ENCODE assay signal across 8 cellular contexts in genomic region chr9:113593682-113594281, GRCh38.
DNase-seq lines count a peak whose midpoint lies in the region; ATAC-seq and TF ChIP-seq lines count a peak whose summit lies in the region.

No MANE protein-coding gene starts in this region.

- TF ChIP-seq EP300 in upper lobe of left lung (IDR thresholded peaks at IDR 0.05) = peak in 1 of 4 donors; percentile 33

- DNase-seq in ACHN (peak; percentile 97), SKM-1 (lab: John Stamatoyannopoulos, UW; ENCODE audit: unreplicated experiment) (peak; percentile 37), upper lobe of left lung (peak; percentile 71 to 88), KG1 (lab: John Stamatoyannopoulos, UW) (no peak)

- H3K4me1 ChIP-seq in esophagus (ENCODE audit: control insufficient read depth in 2 of 2, insufficient read depth in 2 of 2, low read length in 1 of 2) (peaks cover 7 to 8% of the 10 kb centered on the region in 2 donors), mesodermal cell (ENCODE audit: control insufficient read depth, insufficient read depth, low read length, poor library complexity, severe bottlenecking) (peaks cover 44% of the 10 kb centered on the region), upper lobe of left lung (peaks cover 57 to 90% (median 73%) of the 10 kb centered on the region in 4 donors)

- ATAC-seq in GM18868 (IDR thresholded peaks at IDR 0.05; ENCODE audit: unreplicated experiment) (peak; percentile 80), HG03175 (IDR thresholded peaks at IDR 0.05; ENCODE audit: unreplicated experiment) (peak; percentile 80), upper lobe of left lung (ENCODE audit: low FRiP score in 2 of 2) (peak; percentile 88 to 93)

- H3K36me3 ChIP-seq in esophagus (ENCODE audit: control insufficient read depth in 2 of 2, insufficient read depth in 2 of 2, low read length in 1 of 2) = peaks cover 3 to 16% of the 10 kb centered on the region in 2 donors
- peaks cover 42% of the 10 kb centered on the region for H3K36me3 ChIP-seq in mesodermal cell (ENCODE audit: control insufficient read depth, insufficient read depth, low read length)
- peaks cover 21 to 49% (median 37%) of the 10 kb centered on the region in 4 donors for H3K36me3 ChIP-seq in upper lobe of left lung

- H3K27me3 ChIP-seq in esophagus (ENCODE audit: control insufficient read depth in 1 of 2, insufficient read depth in 2 of 2, low read length in 2 of 2) (no peaks in the 10 kb centered on the region), upper lobe of left lung (no peaks in the 10 kb centered on the region)

- H3K9me3 ChIP-seq in esophagus (ENCODE audit: control insufficient read depth in 2 of 2, insufficient read depth in 1 of 2, low read depth in 1 of 2, low read length in 1 of 2) (no peaks in the 10 kb centered on the region), mesodermal cell (ENCODE audit: control insufficient read depth, low read length) (no peaks in the 10 kb centered on the region), upper lobe of left lung (no peaks in the 10 kb centered on the region)

- TF ChIP-seq CTCF in upper lobe of left lung (IDR thresholded peaks at IDR 0.05) = peak in 1 of 6 experiments; percentile 5

- peak in 3 of 4 donors; percentile 61 to 78 (median 70) for TF ChIP-seq POLR2A in upper lobe of left lung (IDR thresholded peaks at IDR 0.05)

- H3K4me3 ChIP-seq in esophagus (ENCODE audit: low read depth in 1 of 2, low read length in 2 of 2) (peak overlapping the region; percentile 26 to 39), mesodermal cell (ENCODE audit: extremely low read depth, insufficient read depth, low read length, poor library complexity, severe bottlenecking) (peak overlapping the region; percentile 97), upper lobe of left lung (peak overlapping the region; percentile 3 to 60 (median 48))

- 12 to 25% methylated on average over 15 of the region's 15 CpGs for WGBS in esophagus, 2 donors
- 0 to 1% methylated on average over 6 to 14 of the region's 15 CpGs for WGBS in mesodermal cell (ENCODE audit: insufficient coverage in 2 of 2), 2 experiments
- 23 to 24% methylated on average over 7 to 15 of the region's 15 CpGs for WGBS in upper lobe of left lung, 2 donors

- peak overlapping the region; percentile 47 to 57 for H3K27ac ChIP-seq in esophagus (ENCODE audit: low read depth in 2 of 2, low read length in 1 of 2)
- peak overlapping the region; percentile 87 for H3K27ac ChIP-seq in mesodermal cell (ENCODE audit: low read depth, low read length, severe bottlenecking)
- H3K27ac ChIP-seq in upper lobe of left lung = peak overlapping the region; percentile 75 to 91 (median 84)

- in situ Hi-C loops in ACHN (cut with HindIII; ENCODE audit: low pct_ligation_motif_present, low pct_unique_long_range_greater_than_20kb, low sequenced_read_pairs) = no loop called here

Comparison
In these comparisons a context has a peak if more than half of its experiments do, and no peak if none do; other contexts are left out.
1. H3K4me3 ChIP-seq: peak in every context shown above with its lines; median percentile 97 in mesodermal cell; 48 in upper lobe of left lung; 32 in esophagus.